20 cellular contexts compared by ENCODE assay signal in the genomic region with DNA sequence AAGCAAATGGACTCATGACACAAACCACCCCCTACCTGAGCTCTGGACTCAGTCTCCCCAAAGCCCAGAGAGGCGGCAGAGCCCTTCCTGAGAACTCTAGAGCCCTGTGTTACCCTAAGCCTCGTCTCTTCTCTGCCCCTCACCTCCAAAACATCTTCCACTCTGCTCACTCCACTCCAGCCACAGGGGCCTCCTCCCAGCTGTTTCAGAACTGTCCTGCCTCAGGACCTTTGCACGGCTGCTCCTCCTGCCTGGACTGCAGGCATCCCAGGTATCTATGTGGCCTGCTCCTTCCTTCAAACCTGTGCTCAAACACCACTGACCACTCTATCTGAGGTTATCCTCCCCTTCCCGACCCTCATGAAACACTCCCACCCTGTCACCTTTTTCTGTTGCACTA.
"Had no signal": no experiment of that assay in that cellular context is flagged by ENCODE, and none has a peak within 500 bp of the region (broad histone marks: within the 10 kb centered on the region; RNA-seq: fewer than 3 reads in every experiment).

No MANE protein-coding gene starts in this region.

- H3K9me3 Mint-ChIP-seq: activated CD4-positive, alpha-beta T cell treated with anti-CD3 and anti-CD28 coated beads, Interleukin-2, amount 10 ng/mL, durations not matched to agents 24 days and 14 days; activated CD8-positive, alpha-beta T cell treated with anti-CD3 and anti-CD28 coated beads for 36 hours; activated naive CD4-positive, alpha-beta T cell treated with anti-CD3 and anti-CD28 coated beads for 36 hours; activated T-cell treated with anti-CD3 and anti-CD28 coated beads, Interleukin-2, amount 50 U/mL, for 24 hours; activated T-helper 2 cell treated with anti-CD3 and anti-CD28 coated beads, Interferon-gamma antibody, Interleukin-2, Interleukin-4, amounts not matched to agents 10 μg/mL and 5 μg/mL and 100 μg/mL, durations not matched to agents 14 hours and 24 hours and 36 hours; T-cell had no signal

- DNase-seq: activated CD4-positive, alpha-beta T cell treated with anti-CD3 and anti-CD28 coated beads, Interleukin-2, amount 10 ng/mL, durations not matched to agents 24 days and 14 days; activated CD8-positive, alpha-beta T cell treated with anti-CD3 and anti-CD28 coated beads for 36 hours; activated naive CD4-positive, alpha-beta T cell treated with anti-CD3 and anti-CD28 coated beads for 36 hours; activated T-cell treated with anti-CD3 and anti-CD28 coated beads, Interleukin-2, amount 50 U/mL, for 24 hours; brain microvascular endothelial cell; central memory CD4-positive, alpha-beta T cell; colonic mucosa; erythroblast; foreskin melanocyte; kidney glomerular epithelial cell; left ventricle myocardium inferior; stimulated activated CD4-positive, alpha-beta T cell treated with anti-CD3 and anti-CD28 coated beads, Interleukin-4, amount 100 ng/mL, for 4 hours; stimulated activated naive CD4-positive, alpha-beta T cell; T-cell; T1000; uterus had no signal

- H3K4me3 Mint-ChIP-seq: activated CD4-positive, alpha-beta T cell treated with anti-CD3 and anti-CD28 coated beads, Interleukin-2, amount 10 ng/mL, durations not matched to agents 24 days and 14 days; activated CD8-positive, alpha-beta T cell treated with anti-CD3 and anti-CD28 coated beads for 36 hours; activated naive CD4-positive, alpha-beta T cell treated with anti-CD3 and anti-CD28 coated beads for 36 hours; activated T-cell treated with anti-CD3 and anti-CD28 coated beads, Interleukin-2, amount 50 U/mL, for 24 hours; T-cell had no signal

- ATAC-seq: activated CD8-positive, alpha-beta T cell treated with anti-CD3 and anti-CD28 coated beads for 36 hours; pancreas; right lobe of liver; T-cell had no signal

- H3K4me3 ChIP-seq: colonic mucosa, left ventricle myocardium inferior, pancreas, right lobe of liver, smooth muscle cell, uterus had no signal

- H3K27ac Mint-ChIP-seq: activated CD4-positive, alpha-beta T cell treated with anti-CD3 and anti-CD28 coated beads, Interleukin-2, amount 10 ng/mL, durations not matched to agents 24 days and 14 days; activated CD8-positive, alpha-beta T cell treated with anti-CD3 and anti-CD28 coated beads for 36 hours; activated naive CD4-positive, alpha-beta T cell treated with anti-CD3 and anti-CD28 coated beads for 36 hours; activated T-cell treated with anti-CD3 and anti-CD28 coated beads, Interleukin-2, amount 50 U/mL, for 24 hours; activated T-helper 2 cell treated with anti-CD3 and anti-CD28 coated beads, Interferon-gamma antibody, Interleukin-2, Interleukin-4, amounts not matched to agents 10 μg/mL and 5 μg/mL and 100 μg/mL, durations not matched to agents 14 hours and 24 hours and 36 hours had no signal

- H3K36me3 Mint-ChIP-seq: T-cell had no signal

- H3K27me3 Mint-ChIP-seq: activated CD8-positive, alpha-beta T cell treated with anti-CD3 and anti-CD28 coated beads for 36 hours; activated T-cell treated with anti-CD3 and anti-CD28 coated beads, Interleukin-2, amount 50 U/mL, for 24 hours; T-cell had no signal

- H3K4me1 ChIP-seq: right lobe of liver had no signal

- H3K27ac ChIP-seq: brain microvascular endothelial cell, pancreas, right lobe of liver had no signal

- H3K36me3 ChIP-seq: brain microvascular endothelial cell, colonic mucosa, left ventricle myocardium inferior, pancreas, right lobe of liver, uterus had no signal

- H3K9me3 ChIP-seq: colonic mucosa, left ventricle myocardium inferior, pancreas, right lobe of liver, uterus had no signal

- H3K4me2 ChIP-seq: smooth muscle cell had no signal

- H3K27me3 ChIP-seq: brain microvascular endothelial cell, colonic mucosa, pancreas, right lobe of liver, uterus had no signal
